ENCODE assay signal across 10 cellular contexts in genomic region chr18:77103991-77104521, GRCh38. TPM values are rescaled to one million over a fixed set of nuclear protein-coding genes. Genes with fewer than 3 reads are reported as not detected.
A peak's percentile ranks its signal among the peaks of the same experiment; 100 is the strongest.
DNase-seq lines count a peak whose midpoint lies in the region; ATAC-seq and TF ChIP-seq lines count a peak whose summit lies in the region.
"Had no signal": no experiment of that assay in that cellular context is flagged by ENCODE, and none has a peak within 500 bp of the region (broad histone marks: within the 10 kb centered on the region; RNA-seq: fewer than 3 reads in every experiment).

No MANE protein-coding gene starts in this region.

- H3K36me3 Mint-ChIP-seq in naive thymus-derived CD4-positive, alpha-beta T cell: peaks cover 11 to 65% (median 18%) of the 10 kb centered on the region in 5 donors

- H3K9me2 ChIP-seq in PC-9 (ENCODE audit: insufficient read depth): no peaks in the 10 kb centered on the region

- BruUV-seq in PC-9 (replicated peaks; lab: Mats Ljungman, UMichigan): no TSS peak

- H3K79me2 ChIP-seq in PC-9 (ENCODE audit: low read depth): peaks cover 59% of the 10 kb centered on the region

- CTCF ChIA-PET in PC-9 (lab: Charles Lee): interaction anchor here (0.5 kb wide), 1 partner anchor 105 kb away, joined by 5 read pairs; no protein-coding TSS in a partner anchor
- CTCF ChIA-PET in naive thymus-derived CD4-positive, alpha-beta T cell (lab: Charles Lee): interaction anchor here (1.1 kb wide), 1 partner anchor 29 kb away, joined by 3 read pairs; the partner anchor contains the start of gene MBP

- no peaks in the 10 kb centered on the region for H3K27me3 ChIP-seq in BLaER1 treated with 17β-estradiol and CSF1 and Interleukin-3, amounts not matched to agents 10 nM and 100 nM
- H3K27me3 ChIP-seq in PC-9 (ENCODE audit: insufficient read depth, low read depth): no peaks in the 10 kb centered on the region
- no peaks in the 10 kb centered on the region for H3K27me3 ChIP-seq in duodenal mucosa (ENCODE audit: control insufficient read depth in 1 of 2, insufficient read depth in 2 of 2, low read length in 2 of 2)
- H3K27me3 ChIP-seq in naive thymus-derived CD4-positive, alpha-beta T cell (ENCODE audit: control insufficient read depth in 2 of 2, insufficient read depth in 2 of 2, low read length in 2 of 2): no peaks in the 10 kb centered on the region

- no peak for ATAC-seq in naive thymus-derived CD4-positive, alpha-beta T cell
- no peak for ATAC-seq in activated CD4-positive, CD25-positive, alpha-beta regulatory T cell treated with anti-CD3 and anti-CD28 coated beads, Interleukin-2, amount 50 U/mL, for 24 hours

- TF ChIP-seq CTCF in PC-9 (conservative IDR thresholded peaks at IDR 0.05): no peak

- H4K20me1 ChIP-seq in BLaER1 treated with 17β-estradiol and CSF1 and Interleukin-3, amounts not matched to agents 10 nM and 100 nM: peaks cover 0 to 78% (median 24%) of the 10 kb centered on the region in 11 experiments; a peak in 15 of 22 replicates
- H4K20me1 ChIP-seq in PC-9 (ENCODE audit: insufficient read depth): no peaks in the 10 kb centered on the region

- peak overlapping the region in 8 of 11 experiments; percentile 54 to 83 (median 78); a peak in 9 of 22 replicates for H3K9ac ChIP-seq in BLaER1 treated with 17β-estradiol and CSF1 and Interleukin-3, amounts not matched to agents 10 nM and 100 nM
- H3K9ac ChIP-seq in duodenal mucosa (ENCODE audit: low read depth in 1 of 2, low read length in 2 of 2): peak overlapping the region in 1 of 2 donors; percentile 15

- DNase-seq in PC-9: no peak
- DNase-seq in naive thymus-derived CD4-positive, alpha-beta T cell: no peak
- no peak for DNase-seq in NCI-H187 treated with DMSO at 0.1 percent for 48 hours (lab: John Stamatoyannopoulos, UW)
- no peak for DNase-seq in NCI-H2107 treated with DMSO at 0.1 percent for 48 hours (lab: John Stamatoyannopoulos, UW; ENCODE audit: unreplicated experiment)
- DNase-seq in SIG-M5 treated with dmso at 0.1 percent for 504 hours (lab: John Stamatoyannopoulos, UW; ENCODE audit: unreplicated experiment): no peak
- DNase-seq: stimulated activated CD4-positive, alpha-beta T cell treated with anti-CD3 and anti-CD28 coated beads, Interleukin-1b, Interleukin-23, amount 100 ng/mL, for 48 hours had no signal

- H3K4me3 ChIP-seq in BLaER1 treated with 17β-estradiol and CSF1 and Interleukin-3, amounts not matched to agents 10 nM and 100 nM: no peak overlapping the region
- H3K4me3 ChIP-seq in PC-9: no peak overlapping the region
- H3K4me3 ChIP-seq in duodenal mucosa (ENCODE audit: low read depth in 1 of 2, low read length in 2 of 2): no peak overlapping the region
- H3K4me3 ChIP-seq in naive thymus-derived CD4-positive, alpha-beta T cell (ENCODE audit: low read length): no peak overlapping the region

- H3K27ac ChIP-seq in BLaER1 treated with 17β-estradiol and CSF1 and Interleukin-3, amounts not matched to agents 10 nM and 100 nM: peak overlapping the region; percentile 75 to 94 (median 88); a peak in 21 of 22 replicates
- peak overlapping the region; percentile 99 for H3K27ac ChIP-seq in PC-9
- H3K27ac ChIP-seq in duodenal mucosa (ENCODE audit: low read depth, low read length): peak overlapping the region; percentile 44
- peak overlapping the region; percentile 33 for H3K27ac ChIP-seq in naive thymus-derived CD4-positive, alpha-beta T cell (ENCODE audit: low read depth, low read length)

- no peaks in the 10 kb centered on the region for H3K27me3 Mint-ChIP-seq in naive thymus-derived CD4-positive, alpha-beta T cell

- H3K4me1 ChIP-seq in BLaER1 treated with 17β-estradiol and CSF1 and Interleukin-3, amounts not matched to agents 10 nM and 100 nM: peaks cover 93 to 100% (median 100%) of the 10 kb centered on the region in 10 experiments
- H3K4me1 ChIP-seq in PC-9 (replicated peaks; ENCODE audit: insufficient read depth) (peaks cover 52% of the 10 kb centered on the region), duodenal mucosa (ENCODE audit: control insufficient read depth in 1 of 2, insufficient read depth in 2 of 2, low read length in 2 of 2) (peaks cover 73 to 76% of the 10 kb centered on the region in 2 donors)
- H3K4me1 ChIP-seq in naive thymus-derived CD4-positive, alpha-beta T cell (ENCODE audit: control insufficient read depth in 2 of 2, insufficient read depth in 2 of 2, low read length in 2 of 2): peaks cover 97 to 99% of the 10 kb centered on the region in 2 donors

- peaks cover 0 to 5% (median 0%) of the 10 kb centered on the region in 11 experiments; a peak in 1 of 22 replicates for H3K9me3 ChIP-seq in BLaER1 treated with 17β-estradiol and CSF1 and Interleukin-3, amounts not matched to agents 10 nM and 100 nM (replicated peaks in 1 of 11)
- no peaks in the 10 kb centered on the region for H3K9me3 ChIP-seq in PC-9 (ENCODE audit: insufficient read depth, low read depth)
- no peaks in the 10 kb centered on the region for H3K9me3 ChIP-seq in duodenal mucosa (ENCODE audit: control insufficient read depth in 1 of 2, low read length in 2 of 2)
- no peaks in the 10 kb centered on the region for H3K9me3 ChIP-seq in naive thymus-derived CD4-positive, alpha-beta T cell (ENCODE audit: control insufficient read depth in 2 of 3, low read length in 3 of 3)

- H2AFZ ChIP-seq in PC-9: no peak overlapping the region

- intact Hi-C loops in PC-9 (cut with micrococcal nuclease; ENCODE audit: unreplicated experiment): no loop called here
- intact Hi-C loops in naive thymus-derived CD4-positive, alpha-beta T cell (cut with micrococcal nuclease): loop anchor here (2.0 to 10.0 kb wide), 4 partner anchors 105 to 612 kb away; no protein-coding TSS in a partner anchor

- H3K27ac Mint-ChIP-seq in naive thymus-derived CD4-positive, alpha-beta T cell: peak overlapping the region; percentile 55 to 99 (median 94)

- H3K36me3 ChIP-seq in BLaER1 treated with 17β-estradiol and CSF1 and Interleukin-3, amounts not matched to agents 10 nM and 100 nM: peaks cover 44 to 80% (median 65%) of the 10 kb centered on the region in 11 experiments
- peaks cover 27% of the 10 kb centered on the region; the same call in 1 of the 2 replicates for H3K36me3 ChIP-seq in PC-9 (ENCODE audit: low read depth)
- peaks cover 0 to 10% of the 10 kb centered on the region in 2 donors for H3K36me3 ChIP-seq in duodenal mucosa (ENCODE audit: control insufficient read depth in 1 of 2, insufficient read depth in 2 of 2, low read length in 2 of 2)
- peaks cover 0 to 9% (median 0%) of the 10 kb centered on the region in 3 experiments for H3K36me3 ChIP-seq in naive thymus-derived CD4-positive, alpha-beta T cell (ENCODE audit: control insufficient read depth in 2 of 3, insufficient read depth in 3 of 3, low read length in 3 of 3)

- H3K4me1 Mint-ChIP-seq in naive thymus-derived CD4-positive, alpha-beta T cell: peaks cover 79 to 100% (median 99%) of the 10 kb centered on the region in 7 donors

- peaks cover 0 to 6% (median 0%) of the 10 kb centered on the region in 11 donors for H3K9me3 Mint-ChIP-seq in naive thymus-derived CD4-positive, alpha-beta T cell

- H3K4me3 Mint-ChIP-seq in naive thymus-derived CD4-positive, alpha-beta T cell: peak overlapping the region in 9 of 10 donors; percentile 28 to 92 (median 53)

- POLR2A ChIA-PET in PC-9 (lab: Charles Lee; ENCODE audit: unreplicated experiment): no interaction called here
- POLR2A ChIA-PET in naive thymus-derived CD4-positive, alpha-beta T cell (lab: Charles Lee): interaction anchor here (0.8 to 7.5 kb wide), 4 partner anchors 10 to 42 kb away, joined by 3 to 68 read pairs (median 31); partner anchors contain the start of gene MBP

- peaks cover 54% of the 10 kb centered on the region for H3F3A ChIP-seq in PC-9 (ENCODE audit: insufficient read depth, low read depth)

- H3K4me2 ChIP-seq in BLaER1 treated with 17β-estradiol and CSF1 and Interleukin-3, amounts not matched to agents 10 nM and 100 nM: peak overlapping the region; percentile 80 to 97 (median 89); a peak in 20 of 22 replicates
- H3K4me2 ChIP-seq in PC-9: peak overlapping the region; percentile 83; the same call in 1 of the 2 replicates

RNA-seq across cellular contexts. Expression of gene MBP, which starts 28.5 kb away (rescaled TPM):
- 37.9 and 44.4 TPM in 2 replicates for total RNA-seq in PC-9 (2021)
- total RNA-seq in naive thymus-derived CD4-positive, alpha-beta T cell: 100 to 1,000 TPM in 3 of 5 experiments, 10 to 100 TPM in 2; 88.3 to 152 (median 116) TPM
- 100 to 1,000 TPM in 1 of 2 donors, 10 to 100 TPM in 1; 96.4 to 107 TPM for polyA plus RNA-seq in naive thymus-derived CD4-positive, alpha-beta T cell
- total RNA-seq: Daoy had no signal

Comparison
In these comparisons a context has a peak if more than half of its experiments do, and no peak if none do; other contexts are left out.
1. H3K27ac ChIP-seq: peak in every context shown above with its lines; median percentile 99 in PC-9; 88 in BLaER1 treated with 17β-estradiol and CSF1 and Interleukin-3, amounts not matched to agents 10 nM and 100 nM; 44 in duodenal mucosa; 33 in naive thymus-derived CD4-positive, alpha-beta T cell.